9 cellular contexts compared by ENCODE assay signal in genomic region chr4:20253799-20254409, GRCh38. TPM values are rescaled to one million over a fixed set of nuclear protein-coding genes. Genes with fewer than 3 reads are reported as not detected.
DNase-seq lines count a peak whose midpoint lies in the region; ATAC-seq, FAIRE-seq and TF ChIP-seq lines count a peak whose summit lies in the region.
"Had no signal": no experiment of that assay in that cellular context is flagged by ENCODE, and none has a peak within 500 bp of the region (broad histone marks: within the 10 kb centered on the region; RNA-seq: fewer than 3 reads in every experiment).

No MANE protein-coding gene starts in this region.

- peak overlapping the region; percentile 80 for H3K4me3 ChIP-seq in fibroblast of pulmonary artery (replicated peaks; ENCODE audit: low read depth, low read length)

- FAIRE-seq in H54 (lab: Jason Lieb, UNC): no peak
- FAIRE-seq: GM18507 had no signal

- DNase-seq in Ammon's horn (ENCODE audit: low spot score): peak; percentile 20
- peak; percentile 55 for DNase-seq in M059J (ENCODE audit: low read depth)
- DNase-seq in fibroblast of pulmonary artery (ENCODE audit: low read depth): peak; percentile 46
- no peak for DNase-seq in omental fat pad (ENCODE audit: low spot score)
- DNase-seq in KBM-7: no peak
- DNase-seq in NCI-H2029 treated with DMSO at 0.1 percent for 48 hours (lab: John Stamatoyannopoulos, UW): no peak
- DNase-seq in H54 (ENCODE audit: insufficient read length, low spot score): no peak
- no peak for DNase-seq in NCI-H1436 treated with DMSO at 0.1 percent for 48 hours (lab: John Stamatoyannopoulos, UW)

- in situ Hi-C loops in KBM-7 (cut with MboI; ENCODE audit: low pct_unique_long_range_greater_than_20kb, low sequenced_read_pairs): no loop called here

- TF ChIP-seq CTCF in fibroblast of pulmonary artery (IDR thresholded peaks at IDR 0.05; ENCODE audit: low read length, missing control alignments): no peak
- TF ChIP-seq CTCF in omental fat pad (IDR thresholded peaks at IDR 0.05): no peak

- peak; percentile 22 for ATAC-seq in omental fat pad (ENCODE audit: low FRiP score)

- no peak for TF ChIP-seq POLR2A in H54 (IDR thresholded peaks at IDR 0.05; ENCODE audit: low read depth, low read length)

RNA-seq across cellular contexts. Expression of gene SLIT2, which starts 2.2 kb away (rescaled TPM):
- 8.1 and 13.3 TPM in 2 replicates for total RNA-seq in M059J (2014; rRNA removed; shearing (Covaris generic))
- total RNA-seq in omental fat pad: 10 to 100 TPM; 13.4 to 45.6 (median 18.6) TPM

Comparison
In these comparisons a context has a peak if more than half of its experiments do, and no peak if none do; other contexts are left out.
1. DNase-seq: peak in Ammon's horn (single experiment), M059J (single experiment) and fibroblast of pulmonary artery (single experiment); none in omental fat pad (single experiment), KBM-7 (single experiment), NCI-H2029 treated with DMSO at 0.1 percent for 48 hours (single experiment), H54 (single experiment) and NCI-H1436 treated with DMSO at 0.1 percent for 48 hours (single experiment).